In the genomic region with DNA sequence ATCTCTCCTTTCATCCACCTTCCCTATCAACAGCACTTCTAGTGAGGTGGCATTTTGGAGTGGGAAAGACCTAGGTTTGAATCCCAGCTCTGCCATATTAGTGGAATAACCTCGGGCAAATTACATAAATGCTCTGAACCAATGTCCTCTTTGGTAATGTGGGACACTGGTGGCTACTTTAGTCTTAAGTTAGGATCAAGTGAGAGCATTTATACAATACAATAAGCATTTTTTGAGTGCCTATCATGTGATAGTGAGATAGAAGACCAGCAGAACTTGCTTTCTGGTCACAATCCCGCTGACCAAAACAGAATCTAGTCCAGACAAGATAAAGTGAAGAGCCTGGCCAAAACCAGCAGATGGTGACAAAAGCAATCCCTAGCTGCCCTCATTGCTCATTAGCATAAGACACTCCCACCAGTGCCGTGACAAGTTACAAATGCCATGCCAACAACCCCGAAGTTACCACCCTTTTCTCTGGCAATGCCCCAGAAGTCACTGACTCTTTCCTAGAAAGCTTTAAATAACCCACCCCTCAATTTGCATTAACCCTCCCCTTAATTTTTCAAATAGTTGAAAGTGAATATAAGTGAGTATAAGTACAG, we compare ENCODE assay signal across 17 cellular contexts. TPM values are rescaled to one million over a fixed set of nuclear protein-coding genes. Genes with fewer than 3 reads are reported as not detected.
DNase-seq lines count a peak whose midpoint lies in the region; ATAC-seq lines count a peak whose summit lies in the region.
"Had no signal": no experiment of that assay in that cellular context is flagged by ENCODE, and none has a peak within 500 bp of the region (broad histone marks: within the 10 kb centered on the region; RNA-seq: fewer than 3 reads in every experiment).

No MANE protein-coding gene starts in this region.

- peak; percentile 8 for DNase-seq in NCI-H146 treated with DMSO at 0.1 percent for 48 hours (lab: John Stamatoyannopoulos, UW; ENCODE audit: unreplicated experiment)
- no peak for DNase-seq in NCI-H146 (lab: John Stamatoyannopoulos, UW)
- peak; percentile 70 for DNase-seq in Karpas-422
- peak; percentile 59 for DNase-seq in SW480 (ENCODE audit: low spot score)
- peak; percentile 5 for DNase-seq in foreskin melanocyte
- no peak for DNase-seq in NCI-H1930 (lab: John Stamatoyannopoulos, UW)
- DNase-seq in AML-193 (lab: John Stamatoyannopoulos, UW), result no peak
- DNase-seq: activated effector memory CD4-positive, alpha-beta T cell treated with Interleukin-2 at 50 U/mL for 16 hours; body of pancreas; HCEC 1CT; hippocampal formation; left ventricle myocardium inferior; NCI-H2107; stimulated activated CD4-positive, alpha-beta T cell treated with anti-CD3 and anti-CD28 coated beads, Interleukin-2, amount 100 ng/mL, for 24 hours had no signal

- H3K9me3 ChIP-seq in Karpas-422 (ENCODE audit: low read length), result no peaks in the 10 kb centered on the region
- H3K9me3 ChIP-seq: A549, body of pancreas, left ventricle myocardium inferior had no signal

- H3K4me1 ChIP-seq in Karpas-422 (ENCODE audit: low read length), result peaks cover 10% of the 10 kb centered on the region
- H3K4me1 ChIP-seq: A549, left ventricle myocardium inferior had no signal

- no peaks in the 10 kb centered on the region for H3K36me3 ChIP-seq in Karpas-422 (ENCODE audit: insufficient read depth, low read length)
- H3K36me3 ChIP-seq: left ventricle myocardium inferior had no signal

- H3K79me2 ChIP-seq in Karpas-422 (ENCODE audit: low read length), result no peaks in the 10 kb centered on the region

- no peak overlapping the region for H2AFZ ChIP-seq in Karpas-422 (ENCODE audit: low read length)

- H3K4me2 ChIP-seq in Karpas-422 (ENCODE audit: low read depth, low read length, poor library complexity, severe bottlenecking), result peak overlapping the region; percentile 20
- H3K4me2 ChIP-seq: A549 had no signal

- H3K27ac ChIP-seq in Karpas-422 (ENCODE audit: low read length), result no peak overlapping the region
- H3K27ac ChIP-seq: A549, body of pancreas, left ventricle myocardium inferior had no signal

- H3K4me3 ChIP-seq in Karpas-422 (ENCODE audit: low read length), result no peak overlapping the region
- H3K4me3 ChIP-seq: A549, body of pancreas, left ventricle myocardium inferior had no signal

- no peaks in the 10 kb centered on the region for H3K9me2 ChIP-seq in Karpas-422 (replicated peaks; ENCODE audit: insufficient read depth, low read length)

- H3K27me3 ChIP-seq in Karpas-422 (ENCODE audit: low read length), result no peaks in the 10 kb centered on the region
- H3K27me3 ChIP-seq: body of pancreas had no signal

- no peaks in the 10 kb centered on the region for H4K20me1 ChIP-seq in Karpas-422 (ENCODE audit: insufficient read depth, low read depth, low read length)

- ATAC-seq in HG02678 (IDR thresholded peaks at IDR 0.05; ENCODE audit: unreplicated experiment), result no peak
- ATAC-seq: body of pancreas; natural killer cell treated with Interleukin-12 subunit alpha and Interleukin-12 subunit beta and Interleukin-15 and Interleukin-18, amount 100 ng/mL, for 72 hours had no signal

- no peak overlapping the region for H3K9ac ChIP-seq in Karpas-422 (ENCODE audit: low read length)

RNA-seq across cellular contexts. Expression of a gene that starts 28.8 kb away (rescaled TPM):
- 17.9 and 44.3 TPM in 2 replicates for total RNA-seq in Karpas-422 (2014; rRNA removed; shearing (Covaris generic); ENCODE audit: low replicate concordance)

Comparison
In these comparisons a context has a peak if more than half of its experiments do, and no peak if none do; other contexts are left out.
1. DNase-seq: peak in NCI-H146 treated with DMSO at 0.1 percent for 48 hours (single experiment), Karpas-422 (single experiment), SW480 (single experiment) and foreskin melanocyte (single experiment); none in NCI-H146 (single experiment), NCI-H1930 (0 of 2) and AML-193 (0 of 2).